Comparison of ENCODE assay signal across 1 cellular context in the genomic region with DNA sequence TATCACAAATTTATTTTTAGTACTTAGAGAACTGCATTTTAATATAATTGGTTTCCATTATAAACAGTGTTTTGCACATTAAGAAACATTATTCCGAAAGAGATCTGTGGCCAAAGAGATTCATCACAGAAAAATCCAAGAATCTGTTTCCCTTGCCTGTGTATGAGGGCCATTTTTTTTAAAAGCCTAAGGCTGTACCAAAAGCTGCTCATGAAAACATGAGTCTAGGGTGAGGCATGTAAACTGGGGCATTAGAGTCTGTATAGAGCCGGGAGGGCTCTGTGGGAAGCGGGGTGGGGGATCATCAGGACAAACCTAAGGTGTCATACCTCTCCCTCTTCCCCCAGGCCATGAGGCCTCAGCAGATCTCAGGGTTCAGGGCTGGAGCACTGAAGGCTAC.
TF ChIP-seq lines count a peak whose summit lies in the region.

No MANE protein-coding gene starts in this region.

TF ChIP-seq in IMR-90, 13 proteins besides CTCF, POLR2A, EP300 and RAD21 (continued from another document):
- TF ChIP-seq, protein P1, sequence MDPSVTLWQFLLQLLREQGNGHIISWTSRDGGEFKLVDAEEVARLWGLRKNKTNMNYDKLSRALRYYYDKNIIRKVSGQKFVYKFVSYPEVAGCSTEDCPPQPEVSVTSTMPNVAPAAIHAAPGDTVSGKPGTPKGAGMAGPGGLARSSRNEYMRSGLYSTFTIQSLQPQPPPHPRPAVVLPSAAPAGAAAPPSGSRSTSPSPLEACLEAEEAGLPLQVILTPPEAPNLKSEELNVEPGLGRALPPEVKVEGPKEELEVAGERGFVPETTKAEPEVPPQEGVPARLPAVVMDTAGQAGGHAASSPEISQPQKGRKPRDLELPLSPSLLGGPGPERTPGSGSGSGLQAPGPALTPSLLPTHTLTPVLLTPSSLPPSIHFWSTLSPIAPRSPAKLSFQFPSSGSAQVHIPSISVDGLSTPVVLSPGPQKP (IDR thresholded peaks at IDR 0.05; ENCODE audit: borderline replicate concordance, low read depth, low read length): no peak
- TF ChIP-seq MAZ (IDR thresholded peaks at IDR 0.05; ENCODE audit: borderline replicate concordance, low read depth, low read length) (no peak), NFE2L2 (IDR thresholded peaks at IDR 0.05; ENCODE audit: low read depth, low read length) (no peak), CEBPB (IDR thresholded peaks at IDR 0.05; ENCODE audit: low read depth, low read length) (no peak)
TF ChIP-seq in IMR-90: peak in this region for 0.
